In genomic region chr14:22488522-22489246, GRCh38 we compare ENCODE assay signal across 15 cellular contexts.
DNase-seq lines count a peak whose midpoint lies in the region; ATAC-seq, FAIRE-seq and TF ChIP-seq lines count a peak whose summit lies in the region.
"Had no signal": no experiment of that assay in that cellular context is flagged by ENCODE, and none has a peak within 500 bp of the region (broad histone marks: within the 10 kb centered on the region; RNA-seq: fewer than 3 reads in every experiment).

No MANE protein-coding gene starts in this region.

- H3K4me3 ChIP-seq in GM12865 (ENCODE audit: low read depth, low read length) (peak overlapping the region; percentile 65), OCI-LY1 (ENCODE audit: low read depth, low read length, poor library complexity, severe bottlenecking) (peak overlapping the region; percentile 65)
- H3K4me3 ChIP-seq: adrenal gland, sigmoid colon had no signal

- peak; percentile 37 for ATAC-seq in GM19023 (IDR thresholded peaks at IDR 0.05; ENCODE audit: unreplicated experiment)

- peaks cover 2 to 16% (median 2%) of the 10 kb centered on the region in 3 donors for H3K27me3 Mint-ChIP-seq in immature natural killer cell (ENCODE audit: low read depth in 3 of 3)
- H3K27me3 Mint-ChIP-seq: naive B cell had no signal

- H3K9ac ChIP-seq in OCI-LY1 (ENCODE audit: low read length), result peak overlapping the region; percentile 96

- peak; percentile 89 for DNase-seq in GM12865 (ENCODE audit: low read depth)
- no peak for DNase-seq in immature natural killer cell
- DNase-seq in middle frontal gyrus (ENCODE audit: extremely low spot score, low spot score), result no peak
- DNase-seq in NCI-H1694 (lab: John Stamatoyannopoulos, UW), result no peak
- no peak for DNase-seq in HuH-7.5 (ENCODE audit: low spot score)
- no peak for DNase-seq in frontal cortex (ENCODE audit: low spot score in 2 of 2)
- DNase-seq: adrenal gland, MV-4-11, naive B cell, NCI-H510A treated with DMSO at 0.1 percent for 48 hours, SHP77 treated with DMSO at 0.1 percent for 48 hours, sigmoid colon had no signal

- peak overlapping the region; percentile 98 for H3K27ac ChIP-seq in OCI-LY1 (ENCODE audit: low read depth, low read length, poor library complexity, severe bottlenecking)
- H3K27ac ChIP-seq: adrenal gland, sigmoid colon had no signal

- H3K9me2 ChIP-seq in OCI-LY1 (ENCODE audit: low read depth, low read length), result no peaks in the 10 kb centered on the region

- no peak overlapping the region for H2AFZ ChIP-seq in OCI-LY1 (ENCODE audit: low read length)

- no peak for FAIRE-seq in frontal cortex (lab: Jason Lieb, UNC)

- peak overlapping the region; percentile 90 for H3K4me2 ChIP-seq in OCI-LY1 (ENCODE audit: low read length)

- peaks cover 100% of the 10 kb centered on the region in 2 donors for H3K4me1 Mint-ChIP-seq in immature natural killer cell

- H3K27ac Mint-ChIP-seq in immature natural killer cell, result peak overlapping the region; percentile 94 to 99 (median 96)
- H3K27ac Mint-ChIP-seq: type B pancreatic cell had no signal

- H3K9me3 Mint-ChIP-seq in immature natural killer cell, result no peaks in the 10 kb centered on the region
- H3K9me3 Mint-ChIP-seq: naive B cell, type B pancreatic cell had no signal

- H3K36me3 Mint-ChIP-seq in immature natural killer cell, result peaks cover 6 to 11% (median 10%) of the 10 kb centered on the region in 3 donors
- H3K36me3 Mint-ChIP-seq: naive B cell, type B pancreatic cell had no signal

- H3K4me3 Mint-ChIP-seq in immature natural killer cell, result peak overlapping the region; percentile 65 to 86 (median 77)
- H3K4me3 Mint-ChIP-seq: type B pancreatic cell had no signal

- TF ChIP-seq CTCF in GM12865 (IDR thresholded peaks at IDR 0.05; ENCODE audit: insufficient read depth, low read depth, low read length, missing control alignments) (no peak), OCI-LY1 (IDR thresholded peaks at IDR 0.05; ENCODE audit: low read length) (no peak)

- H3K9me3 ChIP-seq in OCI-LY1 (ENCODE audit: low read length), result no peaks in the 10 kb centered on the region
- H3K9me3 ChIP-seq: adrenal gland, sigmoid colon had no signal

- no peaks in the 10 kb centered on the region for H3K36me3 ChIP-seq in OCI-LY1 (ENCODE audit: insufficient read depth, low read length)
- H3K36me3 ChIP-seq: adrenal gland, sigmoid colon had no signal

- H3K27me3 ChIP-seq in OCI-LY1 (ENCODE audit: insufficient read depth, low read length), result no peaks in the 10 kb centered on the region
- H3K27me3 ChIP-seq: adrenal gland, sigmoid colon had no signal

- no peaks in the 10 kb centered on the region for H3K79me2 ChIP-seq in OCI-LY1 (ENCODE audit: insufficient read depth, low read length)

- H4K20me1 ChIP-seq in OCI-LY1 (ENCODE audit: insufficient read depth, low read length), result no peaks in the 10 kb centered on the region

- H3K4me1 ChIP-seq in OCI-LY1 (ENCODE audit: insufficient read depth, low read length, severe bottlenecking), result peaks cover 100% of the 10 kb centered on the region

- peaks cover 10% of the 10 kb centered on the region for H3F3A ChIP-seq in OCI-LY1 (ENCODE audit: insufficient read depth, low read length)
